In the genomic region with DNA sequence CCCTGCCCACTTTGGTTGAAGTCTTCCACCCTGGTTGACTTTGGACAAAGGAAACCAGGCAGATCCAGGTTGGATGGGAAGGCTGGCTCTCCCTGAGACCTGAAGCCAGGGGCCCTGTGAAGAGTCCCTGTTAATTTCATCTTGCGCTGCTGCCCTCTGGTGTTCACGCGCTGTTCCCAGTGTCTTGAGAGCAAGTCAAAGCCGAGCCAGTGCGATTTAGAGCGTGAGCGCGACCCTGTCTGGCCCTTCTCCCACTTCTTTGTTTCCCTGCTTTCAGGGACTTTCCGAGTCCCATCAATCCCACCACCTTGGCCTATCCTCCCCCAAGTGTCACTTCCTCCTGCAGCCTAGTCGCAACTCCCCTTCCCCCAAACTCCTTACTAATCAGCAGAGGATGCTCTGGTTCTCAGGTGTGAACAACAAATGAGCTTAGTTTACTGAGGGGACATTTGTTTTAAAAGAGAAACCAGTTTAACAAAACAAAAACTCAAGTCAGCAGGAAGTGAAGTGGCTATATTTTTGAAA, we compare ENCODE assay signal across 8 cellular contexts. TPM values are rescaled to one million over a fixed set of nuclear protein-coding genes. Genes with fewer than 3 reads are reported as not detected.
A peak's percentile ranks its signal among the peaks of the same experiment; 100 is the strongest.
DNase-seq lines count a peak whose midpoint lies in the region; ATAC-seq, FAIRE-seq and TF ChIP-seq lines count a peak whose summit lies in the region.

No MANE protein-coding gene starts in this region.

- no peaks in the 10 kb centered on the region for H3K9me3 Mint-ChIP-seq in nephron

- peaks cover 6% of the 10 kb centered on the region for H3K4me1 Mint-ChIP-seq in nephron

- intact Hi-C loops in esophagus muscularis mucosa (cut with DNase I) (loop anchor here (2.0 kb wide), 1 partner anchor 159 kb away; no protein-coding TSS in a partner anchor), stomach (cut with DNase I; ENCODE audit: low total_unique reads) (no loop called here)

- peak overlapping the region; percentile 34 to 44 (median 42) for H3K27ac Mint-ChIP-seq in nephron

- peak overlapping the region; percentile 68 for H3K4me2 ChIP-seq in A549

- TF ChIP-seq POLR2A in A549 (IDR thresholded peaks at IDR 0.05; ENCODE audit: low read length): no peak
- no peak for TF ChIP-seq POLR2A in esophagus muscularis mucosa (IDR thresholded peaks at IDR 0.05; ENCODE audit: low read depth)
- TF ChIP-seq POLR2A in stomach (IDR thresholded peaks at IDR 0.05): no peak

- WGBS in A549 (ENCODE audit: missing lambda C conversion rate): 0% methylated on average over 10 of the region's 10 CpGs
- WGBS in HUES64: under 1% methylated on average over 10 of the region's 10 CpGs
- 3% methylated on average over 10 of the region's 10 CpGs for WGBS in esophagus muscularis mucosa
- 0 to 3% (median 1%) methylated on average over 10 of the region's 10 CpGs for WGBS in stomach, 5 donors

- FAIRE-seq in A549 (lab: Jason Lieb, UNC): no peak
- FAIRE-seq in GM19239 (lab: Jason Lieb, UNC): peak; percentile 96

- peak overlapping the region; percentile 1 to 41 (median 5) for H3K4me3 Mint-ChIP-seq in nephron

- peaks cover 14% of the 10 kb centered on the region for H3K27me3 Mint-ChIP-seq in nephron (ENCODE audit: low read depth)

- ATAC-seq in A549: peak; percentile 98 to 99

- peak overlapping the region; percentile 13; the same call in 1 of the 2 replicates for H3K9ac ChIP-seq in HUES64 (ENCODE audit: low read depth, low read length)

- POLR2A ChIA-PET in A549 (lab: Yijun Ruan, JAX): interaction anchor here (0.9 kb wide), 1 partner anchor 251 kb away, joined by 4 read pairs; no protein-coding TSS in a partner anchor

- H3K4me3 ChIP-seq in A549: no peak overlapping the region
- H3K4me3 ChIP-seq in HUES64 (ENCODE audit: low read length): peak overlapping the region; percentile 11; the same call in 1 of the 2 replicates
- H3K4me3 ChIP-seq in esophagus muscularis mucosa: peak overlapping the region in 1 of 4 donors; percentile 35
- peak overlapping the region in 1 of 4 donors; percentile 18 for H3K4me3 ChIP-seq in stomach

- H3K27me3 ChIP-seq in HUES64 (ENCODE audit: insufficient read depth, low read length) (no peaks in the 10 kb centered on the region), esophagus muscularis mucosa (no peaks in the 10 kb centered on the region), stomach (no peaks in the 10 kb centered on the region)

- DNase-seq in A549 (ENCODE audit: low read depth in 1 of 2, low spot score in 1 of 2) (peak; percentile 66 to 87), GM19239 (ENCODE audit: insufficient read length, low spot score) (peak; percentile 18), esophagus muscularis mucosa (ENCODE audit: extremely low spot score) (peak; percentile 96), stomach (peak; percentile 95), NCI-H748 treated with DMSO at 0.1 percent for 48 hours (lab: John Stamatoyannopoulos, UW) (no peak)
- DNase-seq in activated CD8-positive, alpha-beta memory T cell treated with anti-CD3 and anti-CD28 coated beads for 4 hours (ENCODE audit: low read depth in 2 of 2): peak; percentile 75 to 82

- CTCF ChIA-PET in A549 (lab: Yijun Ruan, JAX): interaction anchor here (0.5 to 2.2 kb wide), 25 partner anchors 10 to 1149 kb away, joined by 3 to 17 read pairs (median 3); no protein-coding TSS in a partner anchor

- peak; percentile 84 to 87 for TF ChIP-seq RAD21 in A549 (conservative IDR thresholded peaks at IDR 0.05 in 1 of 2, IDR thresholded peaks at IDR 0.05 in 1 of 2)

- peak; percentile 69 for TF ChIP-seq CTCF in A549 (IDR thresholded peaks at IDR 0.05)
- TF ChIP-seq CTCF in esophagus muscularis mucosa (IDR thresholded peaks at IDR 0.05): peak; percentile 76 to 91 (median 81)
- peak; percentile 80 to 85 (median 85) for TF ChIP-seq CTCF in nephron (IDR thresholded peaks at IDR 0.05; ENCODE audit: unreplicated experiment in 3 of 3)
- TF ChIP-seq CTCF in stomach (IDR thresholded peaks at IDR 0.05): peak in 5 of 7 experiments; percentile 61 to 93 (median 88)

- no peak for TF ChIP-seq EP300 in A549 (IDR thresholded peaks at IDR 0.05)
- no peak for TF ChIP-seq EP300 in esophagus muscularis mucosa (IDR thresholded peaks at IDR 0.05)
- TF ChIP-seq EP300 in stomach (IDR thresholded peaks at IDR 0.05): no peak

- H3K27ac ChIP-seq in A549 (peak overlapping the region; percentile 72 to 82), HUES64 (ENCODE audit: low read depth, low read length) (peak overlapping the region; percentile 84), esophagus muscularis mucosa (replicated peaks in 1 of 4) (no peak overlapping the region), stomach (peak overlapping the region in 4 of 5 donors; percentile 28 to 69 (median 43))

- H3K9me3 ChIP-seq in A549 (0 out of 3 replicates have a peak, but pooled peaks cover 6% of the 10 kb centered on the region), HUES64 (ENCODE audit: insufficient read depth, low read depth, low read length) (peaks cover 5% of the 10 kb centered on the region), esophagus muscularis mucosa (peaks cover 0 to 4% (median 0%) of the 10 kb centered on the region in 4 donors), stomach (peaks cover 0 to 5% (median 0%) of the 10 kb centered on the region in 4 donors)

- H3K36me3 ChIP-seq in HUES64 (ENCODE audit: insufficient read depth, low read length) (no peaks in the 10 kb centered on the region), esophagus muscularis mucosa (no peaks in the 10 kb centered on the region), stomach (no peaks in the 10 kb centered on the region)

- no peaks in the 10 kb centered on the region for H3K36me3 Mint-ChIP-seq in nephron (ENCODE audit: low read depth)

- H3K4me1 ChIP-seq in A549 (peaks cover 22% of the 10 kb centered on the region; the same call in 2 of the 3 replicates), HUES64 (ENCODE audit: insufficient read depth, low read length) (peaks cover 39% of the 10 kb centered on the region), esophagus muscularis mucosa (peaks cover 6 to 9% (median 8%) of the 10 kb centered on the region in 4 donors), stomach (peaks cover 6 to 37% (median 14%) of the 10 kb centered on the region in 4 donors)

TF ChIP-seq in A549, 52 proteins besides CTCF, POLR2A, EP300 and RAD21:
- TF ChIP-seq MYC (IDR thresholded peaks at IDR 0.05; ENCODE audit: borderline replicate concordance, low read length): 0 out of 2 replicates have a peak, but pooled peaks have one; percentile 22
- TF ChIP-seq, protein P1, sequence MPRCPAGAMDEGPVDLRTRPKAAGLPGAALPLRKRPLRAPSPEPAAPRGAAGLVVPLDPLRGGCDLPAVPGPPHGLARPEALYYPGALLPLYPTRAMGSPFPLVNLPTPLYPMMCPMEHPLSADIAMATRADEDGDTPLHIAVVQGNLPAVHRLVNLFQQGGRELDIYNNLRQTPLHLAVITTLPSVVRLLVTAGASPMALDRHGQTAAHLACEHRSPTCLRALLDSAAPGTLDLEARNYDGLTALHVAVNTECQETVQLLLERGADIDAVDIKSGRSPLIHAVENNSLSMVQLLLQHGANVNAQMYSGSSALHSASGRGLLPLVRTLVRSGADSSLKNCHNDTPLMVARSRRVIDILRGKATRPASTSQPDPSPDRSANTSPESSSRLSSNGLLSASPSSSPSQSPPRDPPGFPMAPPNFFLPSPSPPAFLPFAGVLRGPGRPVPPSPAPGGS (IDR thresholded peaks at IDR 0.05): no peak
- peak; percentile 91 for TF ChIP-seq SMC3 (IDR thresholded peaks at IDR 0.05)

RNA-seq across cellular contexts. Expression of a gene that starts 25.8 kb away (rescaled TPM):
- polyA plus RNA-seq in A549 (2011; rRNA removed) (1.6 and 1.9 TPM in 2 replicates), A549 (2017; fragmentation: RNase III; extraction: RNeasy Plus Mini Kit Qiagen cat#74134 plus additional on column Dnase treatment) (0.54 to 2.0 TPM (median 1.3 TPM) in 3 replicates), stomach (under 1 TPM in 1 of 3 donors, not detected in 2; 0.31 TPM)
- 0.36 and 0.70 TPM in 2 replicates for polyA plus RNA-seq in A549 (2012; cell fraction: cytosol; rRNA removed)
- 0.32 and 0.83 TPM in 2 replicates for polyA plus RNA-seq in A549 (2012; cell fraction: nucleus; rRNA removed)
- polyA minus RNA-seq in A549 (2011; rRNA and poly(A)+ RNA removed): 1.2 and 2.7 TPM in 2 replicates
- polyA plus RNA-seq in HUES64 (2013, experiment 1 of 2): 2.7 TPM
- 3.0 TPM for polyA plus RNA-seq in HUES64 (2013, experiment 2 of 2)
- total RNA-seq in esophagus muscularis mucosa (under 1 TPM in 1 of 4 donors, not detected in 3; 0.11 TPM), stomach (not detected)

Comparison
In these comparisons a context has a peak if more than half of its experiments do, and no peak if none do; other contexts are left out.
1. H3K27ac ChIP-seq: peak in A549 (2 of 2), HUES64 (single experiment) and stomach (4 of 5); none in esophagus muscularis mucosa (0 of 4).
2. Peak in every context shown above with its lines, with median percentiles within 50 percentile points of each other: CTCF ChIP-seq.